ENCODE assay signal across 8 cellular contexts in genomic region chr14:64880382-64881121, GRCh38. TPM values are rescaled to one million over a fixed set of nuclear protein-coding genes. Genes with fewer than 3 reads are reported as not detected.
A peak's percentile ranks its signal among the peaks of the same experiment; 100 is the strongest.
DNase-seq lines count a peak whose midpoint lies in the region; ATAC-seq and TF ChIP-seq lines count a peak whose summit lies in the region.

No MANE protein-coding gene starts in this region.

- H4K20me1 ChIP-seq in neural cell (ENCODE audit: insufficient read depth) = no peaks in the 10 kb centered on the region

- TF ChIP-seq POLR2A in esophagus muscularis mucosa (IDR thresholded peaks at IDR 0.05; ENCODE audit: low read depth) = no peak
- TF ChIP-seq POLR2A in stomach (IDR thresholded peaks at IDR 0.05) = no peak

- H3K36me3 ChIP-seq in esophagus muscularis mucosa (no peaks in the 10 kb centered on the region), neural cell (ENCODE audit: insufficient read depth, low read length) (no peaks in the 10 kb centered on the region), stomach (no peaks in the 10 kb centered on the region)

- H3K79me2 ChIP-seq in neural cell (replicated peaks; ENCODE audit: insufficient read depth, low read length) = no peaks in the 10 kb centered on the region

- peak overlapping the region; percentile 64 for H3K9ac ChIP-seq in neural cell (ENCODE audit: low read length)

- H3F3A ChIP-seq in neural cell (ENCODE audit: insufficient read depth, low read length, poor library complexity, severe bottlenecking) = no peaks in the 10 kb centered on the region

- DNase-seq in COLO668 (lab: John Stamatoyannopoulos, UW; ENCODE audit: unreplicated experiment) (peak; percentile 83), HFF-Myc (ENCODE audit: extremely low read depth, low read depth) (no peak), NCI-H774 (lab: John Stamatoyannopoulos, UW) (peak; percentile 38), activated T-cell treated with anti-CD3 and anti-CD28 coated beads for 4 hours (peak; percentile 52), esophagus muscularis mucosa (ENCODE audit: extremely low spot score) (peak; percentile 68), stomach (peak; percentile 46)

- no peak for TF ChIP-seq EP300 in esophagus muscularis mucosa (IDR thresholded peaks at IDR 0.05)
- no peak for TF ChIP-seq EP300 in neural cell (conservative IDR thresholded peaks at IDR 0.05; ENCODE audit: poor library complexity, severe bottlenecking)
- TF ChIP-seq EP300 in stomach (IDR thresholded peaks at IDR 0.05) = no peak

- intact Hi-C loops in esophagus muscularis mucosa (cut with DNase I) = no loop called here
- intact Hi-C loops in stomach (cut with DNase I; ENCODE audit: low total_unique reads) = no loop called here

- peaks cover 13 to 22% (median 21%) of the 10 kb centered on the region in 4 donors for H3K4me1 ChIP-seq in esophagus muscularis mucosa
- peaks cover 16 to 24% (median 22%) of the 10 kb centered on the region in 4 donors for H3K4me1 ChIP-seq in stomach

- ATAC-seq in GM21576 (IDR thresholded peaks at IDR 0.05; ENCODE audit: unreplicated experiment) = no peak

- peak overlapping the region; percentile 20 for H3K4me3 ChIP-seq in HFF-Myc (replicated peaks; ENCODE audit: low read depth, low read length)
- H3K4me3 ChIP-seq in esophagus muscularis mucosa = peak overlapping the region; percentile 59 to 69 (median 65)
- H3K4me3 ChIP-seq in neural cell (ENCODE audit: low read length) = peak overlapping the region; percentile 82
- peak overlapping the region; percentile 60 to 84 (median 72) for H3K4me3 ChIP-seq in stomach

- WGBS in esophagus muscularis mucosa = 12% methylated on average over 28 of the region's 42 CpGs
- 1 to 5% (median 1%) methylated on average over 32 to 42 of the region's 42 CpGs for WGBS in stomach, 5 donors

- no peaks in the 10 kb centered on the region for H3K9me2 ChIP-seq in neural cell (ENCODE audit: insufficient read depth, low read length)

- H3K27ac ChIP-seq in esophagus muscularis mucosa (replicated peaks in 1 of 4) (no peak overlapping the region), neural cell (ENCODE audit: low read length) (no peak overlapping the region), stomach (peak overlapping the region in 2 of 5 donors; percentile 11 to 45)

- H3K4me2 ChIP-seq in neural cell (ENCODE audit: low read length) = peak overlapping the region; percentile 86

- H3K9me3 ChIP-seq in esophagus muscularis mucosa (no peaks in the 10 kb centered on the region), neural cell (ENCODE audit: low read length) (no peaks in the 10 kb centered on the region), stomach (no peaks in the 10 kb centered on the region)

- peak; percentile 11 for TF ChIP-seq RAD21 in neural cell (conservative IDR thresholded peaks at IDR 0.05)

- no peak for TF ChIP-seq CTCF in HFF-Myc (IDR thresholded peaks at IDR 0.05; ENCODE audit: low read depth, low read length, missing control alignments)
- no peak for TF ChIP-seq CTCF in esophagus muscularis mucosa (IDR thresholded peaks at IDR 0.05)
- no peak for TF ChIP-seq CTCF in neural cell (IDR thresholded peaks at IDR 0.05; ENCODE audit: poor library complexity, severe bottlenecking)
- no peak for TF ChIP-seq CTCF in stomach (IDR thresholded peaks at IDR 0.05)

- H3K27me3 ChIP-seq in esophagus muscularis mucosa (peaks cover 6 to 54% (median 30%) of the 10 kb centered on the region in 4 donors), neural cell (ENCODE audit: insufficient read depth, low read depth, low read length) (peaks cover 77% of the 10 kb centered on the region), stomach (peaks cover 0 to 75% (median 36%) of the 10 kb centered on the region in 3 donors)

- peak overlapping the region; percentile 40 for H2AFZ ChIP-seq in neural cell (ENCODE audit: low read depth, low read length)

TF ChIP-seq in neural cell, 6 proteins besides CTCF, POLR2A, EP300 and RAD21:
- TF ChIP-seq POLR2AphosphoS5 (IDR thresholded peaks at IDR 0.05) (no peak), MXI1 (conservative IDR thresholded peaks at IDR 0.05; ENCODE audit: poor library complexity, severe bottlenecking) (peak; percentile 22), EZH2 (IDR thresholded peaks at IDR 0.05; ENCODE audit: borderline replicate concordance, insufficient read depth, low read length, poor library complexity, severe bottlenecking) (no peak)

RNA-seq across cellular contexts. Expression of gene SPTB, which starts 0.8 kb away (rescaled TPM):
- total RNA-seq in esophagus muscularis mucosa = 1 to 10 TPM in 3 of 4 donors, under 1 TPM in 1; 0.83 to 2.5 (median 1.8) TPM
- polyA plus RNA-seq in neural cell = 1.9 and 2.8 TPM in 2 replicates
- 11.4 and 11.8 TPM in 2 replicates for polyA minus RNA-seq in neural cell
- 1 to 10 TPM in 2 of 5 donors, under 1 TPM in 1, not detected in 2; under 0.01 to 3.5 (median 1.0) TPM for total RNA-seq in stomach
- under 1 TPM; 0.18 to 0.92 (median 0.19) TPM for polyA plus RNA-seq in stomach

RNA-seq across cellular contexts. Expression of gene CHURC1, which starts 33.7 kb away (rescaled TPM):
- total RNA-seq in esophagus muscularis mucosa (100 to 1,000 TPM in 3 of 4 donors, 10 to 100 TPM in 1; 67.0 to 138 (median 107) TPM), stomach (100 to 1,000 TPM in 1 of 5 donors, 10 to 100 TPM in 4; 20.4 to 102 (median 43.3) TPM)
- polyA plus RNA-seq in neural cell (40.5 and 69.5 TPM in 2 replicates), stomach (10 to 100 TPM; 40.0 to 53.2 (median 41.7) TPM)
- polyA minus RNA-seq in neural cell = 53.8 and 76.3 TPM in 2 replicates

Comparison
In these comparisons a context has a peak if more than half of its experiments do, and no peak if none do; other contexts are left out.
1. H3K4me3 ChIP-seq: peak in every context shown above with its lines; median percentile 82 in neural cell; 72 in stomach; 65 in esophagus muscularis mucosa; 20 in HFF-Myc.